Comparison of ENCODE assay signal across 8 cellular contexts in the genomic region with DNA sequence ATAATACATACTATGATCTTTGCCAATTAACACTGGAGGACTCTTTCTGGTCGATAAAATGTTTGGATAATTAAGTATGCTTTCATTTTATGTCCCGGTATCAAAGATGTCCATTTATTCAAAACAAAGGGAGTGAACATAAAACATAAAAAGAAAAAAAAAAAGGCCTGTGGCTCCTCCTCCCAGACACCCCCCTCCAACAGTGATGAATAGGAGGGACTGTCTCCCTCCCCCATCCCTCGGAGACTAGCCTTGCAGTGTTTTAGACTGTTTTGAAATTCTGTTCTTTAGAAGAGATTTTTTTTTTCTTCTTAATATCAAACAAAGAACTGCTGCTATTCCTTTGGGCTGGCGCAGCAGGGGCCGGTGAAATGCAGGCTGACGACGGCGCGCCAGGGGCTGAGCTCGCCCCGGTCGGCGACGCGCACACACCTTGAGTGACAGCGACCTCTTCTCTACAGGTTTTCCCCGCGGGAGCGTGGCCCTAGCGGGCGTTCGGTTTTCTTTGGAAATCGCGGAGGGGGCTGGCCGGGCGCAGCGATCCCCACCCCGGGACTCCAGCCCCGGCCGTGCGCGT. TPM values are rescaled to one million over a fixed set of nuclear protein-coding genes. Genes with fewer than 3 reads are reported as not detected.
DNase-seq lines count a peak whose midpoint lies in the region; ATAC-seq, FAIRE-seq and TF ChIP-seq lines count a peak whose summit lies in the region.

LANCL2 (plus strand) TSS at position 235 of the 577 bp plus-strand sequence. CDS start 689 bp downstream, outside the sequence.

- H3K4me1 ChIP-seq in PC-9 (replicated peaks; ENCODE audit: insufficient read depth) (peaks cover 23% of the 10 kb centered on the region), K562 (replicated peaks in 1 of 2; ENCODE audit: control insufficient read depth in 2 of 2, insufficient read depth in 2 of 2, low read length in 2 of 2) (peaks cover 4 to 19% of the 10 kb centered on the region in 2 experiments; a peak in 4 of 5 replicates), skeletal muscle tissue (ENCODE audit: control insufficient read depth in 3 of 3, insufficient read depth in 3 of 3, low read length in 3 of 3) (peaks cover 17 to 23% (median 17%) of the 10 kb centered on the region in 3 donors)

- peak; percentile 37 for FAIRE-seq in K562 (lab: Jason Lieb, UNC)

- peaks cover 9% of the 10 kb centered on the region for H3F3A ChIP-seq in PC-9 (ENCODE audit: insufficient read depth, low read depth)

- H2AFZ ChIP-seq in PC-9 (peak within 1 kb of the TSS; percentile 88), K562 (ENCODE audit: low read depth, low read length) (peak within 1 kb of the TSS; percentile 91)

- H3K9ac ChIP-seq in K562 (ENCODE audit: insufficient read depth in 1 of 2, low read depth in 2 of 2, low read length in 2 of 2) (peak within 1 kb of the TSS; percentile 95 to 98), skeletal muscle tissue (ENCODE audit: low read depth in 1 of 3, low read length in 3 of 3) (peak within 1 kb of the TSS; percentile 88 to 99 (median 99))

- DNase-seq in COLO829 (ENCODE audit: low spot score) (peak; percentile 50), PC-9 (peak in 1 of 2 experiments; percentile 57), K562 (ENCODE audit: extremely low read depth in 1 of 4, low spot score in 3 of 4) (peak; percentile 41 to 61 (median 56)), NCI-H226 (no peak)

- no peak for TF ChIP-seq RAD21 in K562 (CRISPR knock-in tag; conservative IDR thresholded peaks at IDR 0.05 in 1 of 2, IDR thresholded peaks at IDR 0.05 in 1 of 2)

- H3K9me1 ChIP-seq in K562 (ENCODE audit: control insufficient read depth, insufficient read depth, low read length) = peaks cover 2% of the 10 kb centered on the region

- in situ Hi-C loops in K562 (cut with MboI) = no loop called here

- H4K20me1 ChIP-seq in PC-9 (ENCODE audit: insufficient read depth) = no peaks in the 10 kb centered on the region
- H4K20me1 ChIP-seq in K562 (replicated peaks; ENCODE audit: control insufficient read depth, insufficient read depth, low read length) = no peaks in the 10 kb centered on the region

- WGBS in K562 (ENCODE audit: insufficient coverage, low coverage, missing lambda C conversion rate) = 0% methylated on average over 15 of the region's 32 CpGs

- H3K27me3 ChIP-seq in PC-9 (ENCODE audit: insufficient read depth, low read depth) (peaks cover 12% of the 10 kb centered on the region; the same call in 1 of the 2 replicates), K562 (ENCODE audit: control insufficient read depth in 2 of 2, insufficient read depth in 2 of 2, low read length in 2 of 2) (peaks cover 2 to 6% of the 10 kb centered on the region in 2 experiments; a peak in 1 of 5 replicates), skeletal muscle tissue (ENCODE audit: control insufficient read depth in 3 of 3, insufficient read depth in 3 of 3, low read length in 3 of 3) (no peaks in the 10 kb centered on the region)

- H3K36me3 ChIP-seq in PC-9 (ENCODE audit: low read depth) = peaks cover 13% of the 10 kb centered on the region; the same call in 1 of the 2 replicates
- H3K36me3 ChIP-seq in K562 (ENCODE audit: control insufficient read depth, insufficient read depth, low read length) = no peaks in the 10 kb centered on the region
- H3K36me3 ChIP-seq in skeletal muscle tissue (ENCODE audit: control insufficient read depth in 3 of 3, insufficient read depth in 3 of 3, low read length in 3 of 3) = no peaks in the 10 kb centered on the region

- H3K9me3 ChIP-seq in PC-9 (ENCODE audit: insufficient read depth, low read depth) (no peaks in the 10 kb centered on the region), K562 (replicated peaks; ENCODE audit: control insufficient read depth, insufficient read depth, low read depth, low read length) (no peaks in the 10 kb centered on the region), iPS-18c (ENCODE audit: control insufficient read depth, insufficient read depth, low read length) (no peaks in the 10 kb centered on the region), skeletal muscle tissue (ENCODE audit: control insufficient read depth in 3 of 3, low read length in 3 of 3) (no peaks in the 10 kb centered on the region)

- H3K4me2 ChIP-seq in PC-9 = peak within 1 kb of the TSS; percentile 79
- H3K4me2 ChIP-seq in K562 (ENCODE audit: insufficient read depth, low read length) = peak within 1 kb of the TSS; percentile 94

- TF ChIP-seq CTCF in PC-9 (conservative IDR thresholded peaks at IDR 0.05) (no peak; the same call in 1 of the 2 replicates), K562 (IDR thresholded peaks at IDR 0.05 in 2 of 3, conservative IDR thresholded peaks at IDR 0.05 in 1 of 3; ENCODE audit: insufficient read depth in 2 of 3, low read depth in 1 of 3, low read length in 3 of 3) (no peak)

- H3K27ac ChIP-seq in PC-9 (peak within 1 kb of the TSS; percentile 89), K562 (ENCODE audit: extremely low read depth, low read depth, low read length) (peak within 1 kb of the TSS; percentile 98), skeletal muscle tissue (ENCODE audit: low read depth, low read length) (peak within 1 kb of the TSS; percentile 95)

- TF ChIP-seq EP300 in K562 (IDR thresholded peaks at IDR 0.05; ENCODE audit: low read length) = no peak

- CTCF ChIA-PET in PC-9 (lab: Charles Lee) = interaction anchor here (0.5 kb wide), 1 partner anchor 235 kb away, joined by 3 read pairs; no protein-coding TSS in a partner anchor
- CTCF ChIA-PET in K562 (lab: Yijun Ruan, JAX; ENCODE audit: low intra/inter-chr PET ratio) = interaction anchor here (1.0 kb wide), 1 partner anchor 229 kb away, joined by 3 read pairs; no protein-coding TSS in a partner anchor

- BruUV-seq in PC-9 (replicated peaks; lab: Mats Ljungman, UMichigan) (TSS peak; percentile 82), K562 (replicated peaks; lab: Mats Ljungman, UMichigan) (TSS peak; percentile 80)

- H3K79me2 ChIP-seq in PC-9 (ENCODE audit: low read depth) (peaks cover 3% of the 10 kb centered on the region), K562 (ENCODE audit: control insufficient read depth, insufficient read depth, low read length) (peaks cover 25% of the 10 kb centered on the region)

- no peak for TF ChIP-seq POLR2A in K562 (conservative IDR thresholded peaks at IDR 0.05)

- no peaks in the 10 kb centered on the region for H3K9me2 ChIP-seq in PC-9 (ENCODE audit: insufficient read depth)

- POLR2A ChIA-PET in PC-9 (lab: Charles Lee; ENCODE audit: unreplicated experiment) = interaction anchor here (0.5 to 0.6 kb wide), 3 partner anchors 13 to 686 kb away, joined by 4 read pairs; partner anchors contain the start of genes CCT6A and PSPH
- POLR2A ChIA-PET in K562 (lab: Yijun Ruan, JAX) = interaction anchor here (0.6 to 1.9 kb wide), 10 partner anchors 10 to 607 kb away, joined by 3 to 18 read pairs (median 4); no protein-coding TSS in a partner anchor

- H3K4me3 ChIP-seq in PC-9 = peak within 1 kb of the TSS; percentile 78
- peak within 1 kb of the TSS; percentile 95 for H3K4me3 ChIP-seq in K562
- H3K4me3 ChIP-seq in iPS-18c (ENCODE audit: insufficient read depth, low read depth, low read length) = peak within 1 kb of the TSS; percentile 98
- H3K4me3 ChIP-seq in skeletal muscle tissue (ENCODE audit: low read length in 3 of 3) = peak within 1 kb of the TSS; percentile 97 to 99 (median 99)

- intact Hi-C loops in PC-9 (cut with micrococcal nuclease; ENCODE audit: unreplicated experiment) (loop anchor here (1.0 to 5.0 kb wide), 4 partner anchors 85 to 687 kb away; partner anchors contain the start of genes CCT6A, MRPS17, PSPH and SEC61G), K562 (cut with micrococcal nuclease) (loop anchor here (5.0 kb wide), 1 partner anchor 207 kb away; the partner anchor contains the start of gene VOPP1)

- ATAC-seq in GM19463 (IDR thresholded peaks at IDR 0.05; ENCODE audit: unreplicated experiment) (peak; percentile 36), HG03520 (IDR thresholded peaks at IDR 0.05; ENCODE audit: unreplicated experiment) (peak; percentile 34), K562 (peak; percentile 55)

TF ChIP-seq in K562, 482 proteins besides CTCF, POLR2A, EP300 and RAD21 (continues in another document):
- TF ChIP-seq FOXJ2 (tag; IDR thresholded peaks at IDR 0.05) (no peak), ZBTB5 (IDR thresholded peaks at IDR 0.05) (no peak), CHCHD3 (CRISPR knock-in tag; IDR thresholded peaks at IDR 0.05) (no peak)

RNA-seq across cellular contexts. Expression of gene LANCL2, which starts in this region (rescaled TPM):
- total RNA-seq in PC-9 (2021) = 21.8 and 21.9 TPM in 2 replicates
- 3.0 and 4.2 TPM in 2 replicates for total RNA-seq in K562 (2011; cell fraction: chromatin; rRNA removed; ENCODE audit: low replicate concordance)
- total RNA-seq in K562 (2011; cell fraction: nucleolus; rRNA removed) = 1.7 and 4.2 TPM in 2 replicates
- 3.9 and 5.8 TPM in 2 replicates for total RNA-seq in K562 (2011; cell fraction: nucleoplasm; rRNA removed)
- total RNA-seq in K562 (2014; rRNA removed) = 16.0 and 18.5 TPM in 2 replicates
- 12.5 and 13.0 TPM in 2 replicates for total RNA-seq in K562 (2014; rRNA removed; fragmentation: Illumina TruSeq; extraction: Trizol)
- total RNA-seq in K562 (2015; rRNA removed; fragmentation: Illumina TruSeq; extraction: Trizol) = 13.6 and 13.8 TPM in 2 replicates
- total RNA-seq in K562 (2021) = 13.9 and 16.1 TPM in 2 replicates
- 12.2 and 13.5 TPM in 2 replicates for polyA plus RNA-seq in K562 (2011; rRNA removed)
- 8.6 and 14.3 TPM in 2 replicates for polyA plus RNA-seq in K562 (2011; cell fraction: cytosol; rRNA removed)
- 6.9 and 7.9 TPM in 2 replicates for polyA plus RNA-seq in K562 (2011; cell fraction: nucleus; rRNA removed)
- polyA plus RNA-seq in K562 (2012) = 5.5 and 13.7 TPM in 2 replicates
- 10.4 and 13.3 TPM in 2 replicates for polyA plus RNA-seq in K562 (2014; fragmentation: Illumina TruSeq; extraction: Trizol)
- polyA plus RNA-seq in K562 (2014; fragmentation: Nextera tagmentation; extraction: Ambion mirVana) = 1 to 10 TPM; 5.3 to 6.1 TPM
- polyA plus RNA-seq in K562 (2014; rRNA removed) = 11.2 and 15.2 TPM in 2 replicates
- polyA minus RNA-seq in K562 (2011; rRNA and poly(A)+ RNA removed) = 15.3 and 17.1 TPM in 2 replicates
- 4.9 and 8.9 TPM in 2 replicates for polyA minus RNA-seq in K562 (2011; cell fraction: cytosol; rRNA and poly(A)+ RNA removed)
- polyA minus RNA-seq in K562 (2011; cell fraction: nucleus; rRNA and poly(A)+ RNA removed) = 1.6 and 1.8 TPM in 2 replicates
- total RNA-seq in skeletal muscle tissue = 13.0 TPM
